In the genomic region with DNA sequence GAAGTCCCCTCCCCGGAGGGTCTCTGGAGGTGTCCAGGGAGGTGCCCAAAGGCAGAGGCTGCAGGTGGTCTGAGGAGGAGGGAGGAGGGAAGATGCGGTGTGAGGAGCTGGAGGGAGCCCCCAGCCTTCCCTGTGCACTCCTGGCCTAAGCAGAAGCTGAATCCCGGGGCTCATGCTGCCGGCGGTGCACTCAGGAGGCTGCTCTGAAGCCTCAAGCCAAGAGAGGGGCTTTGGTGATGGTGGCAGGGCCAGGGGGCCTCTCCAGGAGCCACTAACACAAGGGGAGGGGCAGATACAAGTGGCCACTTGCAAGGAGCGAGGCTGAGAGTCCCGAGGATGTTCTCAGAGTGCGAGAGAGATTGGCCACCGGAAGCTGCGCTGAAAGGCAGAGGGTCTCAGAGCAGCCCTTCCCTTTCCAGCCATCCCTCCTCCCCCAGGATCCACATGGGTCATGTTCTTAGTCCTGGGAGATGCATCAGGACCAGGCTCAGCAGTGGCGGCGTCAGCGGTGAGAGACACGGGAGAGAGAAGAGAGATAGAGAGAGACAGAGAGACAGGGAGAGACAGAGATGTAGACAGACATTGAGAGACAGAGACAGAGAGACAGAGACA, we compare ENCODE assay signal across 36 cellular contexts. TPM values are rescaled to one million over a fixed set of nuclear protein-coding genes. Genes with fewer than 3 reads are reported as not detected.
DNase-seq lines count a peak whose midpoint lies in the region; FAIRE-seq and TF ChIP-seq lines count a peak whose summit lies in the region.
"Had no signal": no experiment of that assay in that cellular context is flagged by ENCODE, and none has a peak within 500 bp of the region (broad histone marks: within the 10 kb centered on the region; RNA-seq: fewer than 3 reads in every experiment).

No MANE protein-coding gene starts in this region.

- TF ChIP-seq POLR2A in transverse colon (IDR thresholded peaks at IDR 0.05): no peak

- TF ChIP-seq EP300 in transverse colon (IDR thresholded peaks at IDR 0.05; ENCODE audit: low read depth): no peak

- in situ Hi-C loops in transverse colon (cut with MboI; ENCODE audit: low pct_ligation_motif_present in 1 of 4, low pct_unique_long_range_greater_than_20kb in 1 of 4, low sequenced_read_pairs in 3 of 4): loop anchor here (10.0 to 25.0 kb wide), 4 partner anchors 107 to 185 kb away; no protein-coding TSS in a partner anchor
- in situ Hi-C loops in ACHN (cut with HindIII; ENCODE audit: low pct_ligation_motif_present, low pct_unique_long_range_greater_than_20kb, low sequenced_read_pairs): no loop called here

- no peak overlapping the region for H3K4me3 ChIP-seq in kidney (ENCODE audit: low read length in 2 of 2)
- H3K4me3 ChIP-seq in transverse colon: no peak overlapping the region
- H3K4me3 ChIP-seq: breast epithelium, gastrocnemius medialis, hepatocyte, left lung had no signal

- 54 to 74% methylated on average over 8 to 14 of the region's 14 CpGs for WGBS in transverse colon (ENCODE audit: low coverage in 1 of 2), 2 donors

- H3K27ac ChIP-seq in kidney (ENCODE audit: low read depth in 2 of 2, low read length in 2 of 2) (no peak overlapping the region), transverse colon (no peak overlapping the region)
- H3K27ac ChIP-seq: breast epithelium, gastrocnemius medialis, hepatocyte, left lung, VCaP had no signal

- no peak for FAIRE-seq in kidney (lab: Jason Lieb, UNC)
- FAIRE-seq: endometrium had no signal

- intact Hi-C loops in kidney (cut with DNase I): loop anchor here (10.0 kb wide), 1 partner anchor 185 kb away; no protein-coding TSS in a partner anchor
- intact Hi-C loops in transverse colon (cut with DNase I; ENCODE audit: low total_unique reads): loop anchor here (10.0 kb wide), 1 partner anchor 185 kb away; no protein-coding TSS in a partner anchor

- peaks cover 84% of the 10 kb centered on the region for H3K27me3 ChIP-seq in transverse colon
- H3K27me3 ChIP-seq: hepatocyte had no signal

- H3K9me3 ChIP-seq in kidney (ENCODE audit: control insufficient read depth in 1 of 2, low read length in 2 of 2) (no peaks in the 10 kb centered on the region), transverse colon (no peaks in the 10 kb centered on the region)
- H3K9me3 ChIP-seq: breast epithelium, gastrocnemius medialis, left lung had no signal

- H3K36me3 ChIP-seq in kidney (ENCODE audit: control insufficient read depth in 1 of 2, insufficient read depth in 2 of 2, low read length in 2 of 2) (no peaks in the 10 kb centered on the region), transverse colon (no peaks in the 10 kb centered on the region)
- H3K36me3 ChIP-seq: breast epithelium, gastrocnemius medialis, left lung had no signal

- H3K4me1 ChIP-seq in kidney (ENCODE audit: control insufficient read depth in 1 of 2, insufficient read depth in 1 of 2, low read depth in 1 of 2, low read length in 2 of 2) (no peaks in the 10 kb centered on the region), transverse colon (peaks cover 0 to 7% (median 0%) of the 10 kb centered on the region in 4 donors)
- H3K4me1 ChIP-seq: gastrocnemius medialis had no signal

- no peak for TF ChIP-seq CTCF in kidney (IDR thresholded peaks at IDR 0.05; ENCODE audit: borderline replicate concordance, extremely low read depth, insufficient read depth)
- TF ChIP-seq CTCF in transverse colon (IDR thresholded peaks at IDR 0.05): no peak

- DNase-seq in activated T-cell treated with anti-CD3 and anti-CD28 coated beads, Interleukin-2, amount 50 U/mL, for 1 hour: peak; percentile 7
- no peak for DNase-seq in activated T-cell treated with anti-CD3 and anti-CD28 coated beads for 4 hours
- peak; percentile 0 for DNase-seq in RPMI8226
- DNase-seq in kidney: peak; percentile 68
- DNase-seq in transverse colon: peak; percentile 6
- no peak for DNase-seq in SKM-1 (lab: John Stamatoyannopoulos, UW; ENCODE audit: unreplicated experiment)
- no peak for DNase-seq in DMS53 treated with DMSO at 0.1 percent for 48 hours (lab: John Stamatoyannopoulos, UW; ENCODE audit: unreplicated experiment)
- no peak for DNase-seq in ACHN
- DNase-seq: activated CD4-positive, alpha-beta T cell treated with anti-CD3 and anti-CD28 coated beads, Interleukin-2, amount 10 ng/mL, durations not matched to agents 7 days and 5 days; activated T-cell treated with anti-CD3 and anti-CD28 coated beads, Interleukin-2, amount 50 U/mL, for 72 hours; AML-193; amygdala; CD4-positive, alpha-beta memory T cell; DMS 273 treated with DMSO at 0.1 percent for 48 hours; midbrain; naive thymus-derived CD4-positive, alpha-beta T cell; NCI-H1092 treated with DMSO at 0.1 percent for 48 hours; NCI-H187; NCI-H2171 treated with DMSO at 0.1 percent for 48 hours; NCI-H524; retina; SHP77 treated with DMSO at 0.1 percent for 48 hours; stimulated activated CD4-positive, alpha-beta T cell treated with anti-CD3 and anti-CD28 coated beads, Interleukin-2, amount 100 ng/mL, for 24 hours; SW 1271; T-helper 9 cell had no signal

- no peak overlapping the region for H3K9ac ChIP-seq in kidney (ENCODE audit: low read length in 2 of 2)

RNA-seq across cellular contexts. Expression of a gene that starts 0.8 kb away (rescaled TPM):
- not detected for total RNA-seq in kidney
- not detected for polyA plus RNA-seq in kidney (ENCODE audit: insufficient read depth, low read depth, low replicate concordance)
- not detected for total RNA-seq in transverse colon
- total RNA-seq: A172; activated CD4-positive, alpha-beta T cell treated with anti-CD3 and anti-CD28 coated beads, Interleukin-2, amount 10 ng/mL, durations not matched to agents 7 days and 5 days; activated T-cell treated with anti-CD3 and anti-CD28 coated beads, Interleukin-2, amount 50 U/mL, for 72 hours; breast epithelium; CD4-positive, alpha-beta memory T cell; gastrocnemius medialis; H4; hepatocyte; HT-29; left lung; naive thymus-derived CD4-positive, alpha-beta T cell; osteocyte; urinary bladder had no signal
- polyA plus RNA-seq: CD4-positive, alpha-beta memory T cell; hepatocyte; naive thymus-derived CD4-positive, alpha-beta T cell; urinary bladder had no signal

RNA-seq across cellular contexts. Expression of a gene that starts 12.8 kb away (rescaled TPM):
- 0.22 TPM for total RNA-seq in kidney
- polyA plus RNA-seq in kidney (ENCODE audit: insufficient read depth, low read depth, low replicate concordance): not detected
- total RNA-seq in transverse colon: not detected
- total RNA-seq: A172; activated CD4-positive, alpha-beta T cell treated with anti-CD3 and anti-CD28 coated beads, Interleukin-2, amount 10 ng/mL, durations not matched to agents 7 days and 5 days; activated T-cell treated with anti-CD3 and anti-CD28 coated beads, Interleukin-2, amount 50 U/mL, for 72 hours; breast epithelium; CD4-positive, alpha-beta memory T cell; gastrocnemius medialis; H4; hepatocyte; naive thymus-derived CD4-positive, alpha-beta T cell; osteocyte; urinary bladder had no signal
- polyA plus RNA-seq: CD4-positive, alpha-beta memory T cell; hepatocyte; naive thymus-derived CD4-positive, alpha-beta T cell had no signal

RNA-seq across cellular contexts. Expression of a gene that starts 54.3 kb away (rescaled TPM):
- total RNA-seq in kidney (63.0 TPM), transverse colon (100 to 1,000 TPM in 2 of 4 donors, 10 to 100 TPM in 2; 37.3 to 211 (median 105) TPM)
- 8.5 TPM for polyA plus RNA-seq in kidney (ENCODE audit: insufficient read depth, low read depth, low replicate concordance)

Comparison
In these comparisons a context has a peak if more than half of its experiments do, and no peak if none do; other contexts are left out.
1. DNase-seq: peak in activated T-cell treated with anti-CD3 and anti-CD28 coated beads, Interleukin-2, amount 50 U/mL, for 1 hour (single experiment), RPMI8226 (single experiment), kidney (single experiment) and transverse colon (single experiment); none in activated T-cell treated with anti-CD3 and anti-CD28 coated beads for 4 hours (single experiment), SKM-1 (single experiment), DMS53 treated with DMSO at 0.1 percent for 48 hours (single experiment) and ACHN (single experiment).